In genomic region chr1:17957588-17958267, GRCh38 we compare ENCODE assay signal across 22 cellular contexts.
DNase-seq lines count a peak whose midpoint lies in the region; ATAC-seq, FAIRE-seq and TF ChIP-seq lines count a peak whose summit lies in the region.
"Had no signal": no experiment of that assay in that cellular context is flagged by ENCODE, and none has a peak within 500 bp of the region (broad histone marks: within the 10 kb centered on the region; RNA-seq: fewer than 3 reads in every experiment).

No MANE protein-coding gene starts in this region.

- H4K20me1 ChIP-seq in H1 (replicated peaks in 1 of 2; ENCODE audit: control insufficient read depth in 1 of 2, insufficient read depth in 2 of 2, low read length in 2 of 2), result no peaks in the 10 kb centered on the region

- H3K4me2 ChIP-seq in H1 (ENCODE audit: insufficient read depth in 1 of 2, low read depth in 2 of 2, low read length in 2 of 2), result 0 out of 4 replicates have a peak overlapping the region, but pooled peaks of 1 of the 2 experiments have one; percentile 1

- no peaks in the 10 kb centered on the region for H3K36me3 ChIP-seq in right atrium auricular region
- H3K36me3 ChIP-seq in H1 (ENCODE audit: control insufficient read depth in 2 of 4, insufficient read depth in 4 of 4, low read length in 3 of 4), result no peaks in the 10 kb centered on the region
- H3K36me3 ChIP-seq: heart right ventricle, MG63, prostate gland, transverse colon had no signal

- TF ChIP-seq EP300 in H1 (IDR thresholded peaks at IDR 0.05; ENCODE audit: borderline replicate concordance in 1 of 2, low read depth in 2 of 2, low read length in 2 of 2), result no peak

- H3K23me2 ChIP-seq in H1 (ENCODE audit: low read depth, low read length), result no peaks in the 10 kb centered on the region; the same call in 1 of the 2 replicates

- peak; percentile 59 for DNase-seq in right atrium auricular region (ENCODE audit: low spot score)
- DNase-seq in right cardiac atrium, result no peak
- peak; percentile 4 for DNase-seq in NB4 (ENCODE audit: low read depth)
- DNase-seq in H1 (ENCODE audit: low read depth in 1 of 2, low spot score in 2 of 2), result no peak
- no peak for DNase-seq in NCI-H187 treated with DMSO at 0.1 percent for 48 hours (lab: John Stamatoyannopoulos, UW)
- no peak for DNase-seq in activated effector memory CD4-positive, alpha-beta T cell treated with anti-CD3 and anti-CD28 coated beads, Interleukin-2, amount 50 U/mL, for 16 hours
- DNase-seq in NCI-H510A (lab: John Stamatoyannopoulos, UW), result no peak
- DNase-seq: activated CD4-positive, alpha-beta T cell treated with anti-CD3 and anti-CD28 coated beads for 48 hours; activated CD8-positive, alpha-beta memory T cell treated with anti-CD3 and anti-CD28 coated beads, Interleukin-2, amount 10 ng/mL, durations not matched to agents 7 days and 5 days; activated naive CD8-positive, alpha-beta T cell treated with anti-CD3 and anti-CD28 coated beads, Interleukin-2, amount 50 U/mL, for 24 hours; CD8-positive, alpha-beta memory T cell; DND-41; heart right ventricle; MG63; NCI-H2029 treated with DMSO at 0.1 percent for 48 hours; NCI-H69; SHP77; stimulated activated CD4-positive, alpha-beta T cell treated with anti-CD3 and anti-CD28 coated beads, Interleukin-4, amount 100 ng/mL, for 1 hour; transverse colon had no signal

- WGBS in right cardiac atrium, result 51% methylated on average over 10 of the region's 10 CpGs
- 69% methylated on average over 10 of the region's 10 CpGs; no CpG with 5 or more reads in 1 of the 2 experiments for WGBS in H1 (ENCODE audit: extremely low coverage in 1 of 2, insufficient coverage in 1 of 2, insufficient read length in 1 of 2, insufficient replicate concordance in 2 of 2, low coverage in 1 of 2, low lambda C conversion rate in 2 of 2, missing lambda C conversion rate in 1 of 2), 2 experiments

- H2AFZ ChIP-seq in H1 (ENCODE audit: low read length), result no peak overlapping the region

- no peak overlapping the region for H3K56ac ChIP-seq in H1 (replicated peaks; ENCODE audit: insufficient read length, low read depth, low read length)

- peak overlapping the region; percentile 32; the same call in 1 of the 2 replicates for H2BK12ac ChIP-seq in H1 (ENCODE audit: low read depth, low read length)

- CTCF ChIA-PET in H1 (lab: Charles Lee; ENCODE audit: partially characterized antibody), result interaction anchor here (0.9 to 2.1 kb wide), 4 partner anchors 19 to 138 kb away, joined by 3 to 6 read pairs (median 3); no protein-coding TSS in a partner anchor

- H3K4ac ChIP-seq in H1 (replicated peaks; ENCODE audit: insufficient read length, low read depth, low read length), result no peak overlapping the region

- POLR2A ChIA-PET in H1 (lab: Charles Lee; ENCODE audit: partially characterized antibody), result no interaction called here

- no peak overlapping the region for H3K9ac ChIP-seq in H1 (replicated peaks in 1 of 4; ENCODE audit: extremely low read depth in 1 of 4, low read depth in 3 of 4, low read length in 3 of 4)

- H2AK5ac ChIP-seq in H1 (ENCODE audit: low read depth, low read length), result no peak overlapping the region

- no peak for TF ChIP-seq RAD21 in H1 (IDR thresholded peaks at IDR 0.05 in 1 of 2, conservative IDR thresholded peaks at IDR 0.05 in 1 of 2; ENCODE audit: low read depth in 2 of 2, low read length in 2 of 2)

- no peaks in the 10 kb centered on the region for H3K79me2 ChIP-seq in H1 (ENCODE audit: control insufficient read depth in 1 of 2, insufficient read depth in 2 of 2, low read length in 2 of 2)

- no peak overlapping the region for H4K91ac ChIP-seq in H1 (replicated peaks; ENCODE audit: insufficient read length, low read length)

- FAIRE-seq in H1 (lab: Jason Lieb, UNC), result no peak
- FAIRE-seq: colon had no signal

- no peaks in the 10 kb centered on the region for H3K79me1 ChIP-seq in H1 (ENCODE audit: low read depth, low read length)

- H2BK120ac ChIP-seq in H1 (replicated peaks; ENCODE audit: low read depth, low read length), result no peak overlapping the region

- H3K23ac ChIP-seq in H1 (ENCODE audit: insufficient read length), result no peak overlapping the region

- peak overlapping the region; percentile 8; the same call in 1 of the 2 replicates for H2BK5ac ChIP-seq in H1 (ENCODE audit: low read depth, low read length)

- no peak overlapping the region for H2BK15ac ChIP-seq in H1 (ENCODE audit: low read length)

- no peak overlapping the region for H4K5ac ChIP-seq in H1 (ENCODE audit: insufficient read length, low read depth, low read length)

- H3K14ac ChIP-seq in H1 (ENCODE audit: insufficient read length), result no peak overlapping the region

- H3K27me3 ChIP-seq in right atrium auricular region (no peaks in the 10 kb centered on the region), right cardiac atrium (ENCODE audit: control insufficient read depth, insufficient read depth) (no peaks in the 10 kb centered on the region), H1 (replicated peaks in 1 of 4; ENCODE audit: control insufficient read depth in 3 of 4, extremely low read depth in 1 of 4, insufficient read depth in 3 of 4, low read length in 3 of 4) (peaks cover 0 to 2% (median under 1%) of the 10 kb centered on the region in 4 experiments; a peak in 3 of 7 replicates)

- H4K8ac ChIP-seq in H1 (ENCODE audit: extremely low read depth, insufficient read depth, low read length), result no peak overlapping the region

- H3K4me1 ChIP-seq in right atrium auricular region (no peaks in the 10 kb centered on the region), right cardiac atrium (ENCODE audit: control insufficient read depth, insufficient read depth, low read length) (no peaks in the 10 kb centered on the region), H1 (replicated peaks in 1 of 4; ENCODE audit: control insufficient read depth in 3 of 4, insufficient read depth in 4 of 4, low read length in 3 of 4) (peaks cover 3 to 10% (median 7%) of the 10 kb centered on the region in 4 experiments)
- H3K4me1 ChIP-seq: heart right ventricle, prostate gland, transverse colon had no signal

- intact Hi-C loops in right cardiac atrium (cut with DNase I), result no loop called here

- H3K4me3 ChIP-seq in right atrium auricular region (no peak overlapping the region), right cardiac atrium (ENCODE audit: low read length) (no peak overlapping the region), NB4 (ENCODE audit: low read depth, low read length) (no peak overlapping the region), H1 (ENCODE audit: extremely low read depth in 1 of 4, insufficient read depth in 2 of 4, low read depth in 3 of 4, low read length in 4 of 4) (no peak overlapping the region)
- H3K4me3 ChIP-seq: heart right ventricle, MG63, prostate gland, transverse colon had no signal

- no peak overlapping the region; the same call in 1 of the 2 replicates for H2BK20ac ChIP-seq in H1 (ENCODE audit: low read length)

- TF ChIP-seq CTCF in right atrium auricular region (IDR thresholded peaks at IDR 0.05) (no peak), NB4 (IDR thresholded peaks at IDR 0.05; ENCODE audit: low read depth, low read length) (no peak), H1 (IDR thresholded peaks at IDR 0.05; ENCODE audit: control extremely low read depth in 1 of 3, insufficient read depth in 1 of 3, low read depth in 1 of 3, low read length in 3 of 3) (no peak)

- no peak overlapping the region for H3K18ac ChIP-seq in H1 (ENCODE audit: extremely low read depth, low read length)

- TF ChIP-seq POLR2A in NB4 (IDR thresholded peaks at IDR 0.05; ENCODE audit: extremely low read depth, insufficient read length), result no peak
- no peak for TF ChIP-seq POLR2A in H1 (IDR thresholded peaks at IDR 0.05; ENCODE audit: control extremely low read depth in 1 of 2, low read depth in 2 of 2, low read length in 2 of 2)

- H3K9me3 ChIP-seq in right atrium auricular region (no peaks in the 10 kb centered on the region), right cardiac atrium (ENCODE audit: control insufficient read depth, low read length) (no peaks in the 10 kb centered on the region), H1 (ENCODE audit: insufficient read depth in 2 of 2, low read depth in 1 of 2, low read length in 1 of 2) (no peaks in the 10 kb centered on the region)
- H3K9me3 ChIP-seq: heart right ventricle, MG63, prostate gland, transverse colon had no signal

- ATAC-seq in right cardiac atrium, result no peak
- ATAC-seq: activated CD8-positive, alpha-beta memory T cell treated with anti-CD3 and anti-CD28 coated beads, Interleukin-2, amount 10 ng/mL, durations not matched to agents 7 days and 5 days; activated naive CD8-positive, alpha-beta T cell treated with anti-CD3 and anti-CD28 coated beads, Interleukin-2, amount 50 U/mL, for 24 hours; left lobe of liver had no signal

- H3K27ac ChIP-seq in right atrium auricular region, result no peak overlapping the region
- H3K27ac ChIP-seq in right cardiac atrium (ENCODE audit: low read length), result no peak overlapping the region
- no peak overlapping the region for H3K27ac ChIP-seq in H1 (ENCODE audit: low read depth, low read length)
- H3K27ac ChIP-seq: heart right ventricle, prostate gland, transverse colon had no signal

TF ChIP-seq in H1, 55 proteins besides CTCF, POLR2A, EP300 and RAD21:
- peak; percentile 87 for TF ChIP-seq CEBPB (IDR thresholded peaks at IDR 0.05; ENCODE audit: low read depth, low read length)
- TF ChIP-seq, protein P1, sequence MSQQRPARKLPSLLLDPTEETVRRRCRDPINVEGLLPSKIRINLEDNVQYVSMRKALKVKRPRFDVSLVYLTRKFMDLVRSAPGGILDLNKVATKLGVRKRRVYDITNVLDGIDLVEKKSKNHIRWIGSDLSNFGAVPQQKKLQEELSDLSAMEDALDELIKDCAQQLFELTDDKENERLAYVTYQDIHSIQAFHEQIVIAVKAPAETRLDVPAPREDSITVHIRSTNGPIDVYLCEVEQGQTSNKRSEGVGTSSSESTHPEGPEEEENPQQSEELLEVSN (IDR thresholded peaks at IDR 0.05), result no peak

Comparison
In these comparisons a context has a peak if more than half of its experiments do, and no peak if none do; other contexts are left out.
1. DNase-seq: peak in right atrium auricular region (single experiment) and NB4 (single experiment); none in right cardiac atrium (0 of 3), H1 (0 of 2), NCI-H187 treated with DMSO at 0.1 percent for 48 hours (single experiment), activated effector memory CD4-positive, alpha-beta T cell treated with anti-CD3 and anti-CD28 coated beads, Interleukin-2, amount 50 U/mL, for 16 hours (single experiment) and NCI-H510A (single experiment).